ENCODE assay signal across 1 cellular context in the genomic region with DNA sequence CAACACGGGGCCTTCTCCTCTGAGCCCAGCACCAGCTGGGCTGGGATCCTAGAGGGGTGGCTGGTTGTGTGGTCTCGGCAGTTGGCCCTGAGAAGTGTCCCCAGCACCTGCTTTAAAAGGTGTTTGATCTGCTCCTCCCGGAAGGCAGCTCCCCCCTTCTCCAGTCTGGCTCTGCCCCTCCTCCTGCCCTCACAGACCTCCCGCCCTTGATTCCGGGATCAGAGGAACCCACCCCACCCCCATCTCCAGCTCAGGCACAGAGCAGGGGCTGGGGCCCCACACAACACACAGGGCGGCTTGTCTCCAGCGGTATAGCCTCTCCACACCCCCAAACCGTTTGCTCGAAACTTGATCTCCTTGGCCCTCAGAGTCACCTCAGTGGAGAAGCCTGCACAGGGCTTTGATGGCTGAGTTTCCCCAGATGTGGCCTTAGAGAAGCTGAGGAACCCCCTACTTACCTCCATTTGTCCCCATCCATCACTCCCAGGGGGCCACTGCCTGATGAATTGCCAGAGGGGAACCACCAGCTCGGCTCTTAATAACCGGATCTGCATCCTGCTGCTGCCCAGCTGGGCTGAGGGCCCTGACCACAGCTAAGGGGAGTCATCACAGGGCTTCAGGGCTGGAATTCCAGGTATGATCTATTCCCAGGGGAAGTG.
A peak's percentile ranks its signal among the peaks of the same experiment; 100 is the strongest.
TF ChIP-seq lines count a peak whose summit lies in the region.

No MANE protein-coding gene starts in this region.

TF ChIP-seq in HEK293, 187 proteins besides CTCF, POLR2A, EP300 and RAD21 (continued from another document and continues in another):
- TF ChIP-seq RBAK (tag by site-specific recombination; IDR thresholded peaks at IDR 0.05), result no peak
- TF ChIP-seq ZNF623 (tag by site-specific recombination; IDR thresholded peaks at IDR 0.05), result no peak
- TF ChIP-seq ZSCAN23 (tag by site-specific recombination; IDR thresholded peaks at IDR 0.05), result no peak
- no peak for TF ChIP-seq ZNF654 (tag by site-specific recombination; IDR thresholded peaks at IDR 0.05; ENCODE audit: low read depth)
- no peak for TF ChIP-seq SP3 (tag by site-specific recombination; IDR thresholded peaks at IDR 0.05)
- TF ChIP-seq ZNF426 (tag by site-specific recombination; IDR thresholded peaks at IDR 0.05), result no peak
- TF ChIP-seq, protein P1, sequence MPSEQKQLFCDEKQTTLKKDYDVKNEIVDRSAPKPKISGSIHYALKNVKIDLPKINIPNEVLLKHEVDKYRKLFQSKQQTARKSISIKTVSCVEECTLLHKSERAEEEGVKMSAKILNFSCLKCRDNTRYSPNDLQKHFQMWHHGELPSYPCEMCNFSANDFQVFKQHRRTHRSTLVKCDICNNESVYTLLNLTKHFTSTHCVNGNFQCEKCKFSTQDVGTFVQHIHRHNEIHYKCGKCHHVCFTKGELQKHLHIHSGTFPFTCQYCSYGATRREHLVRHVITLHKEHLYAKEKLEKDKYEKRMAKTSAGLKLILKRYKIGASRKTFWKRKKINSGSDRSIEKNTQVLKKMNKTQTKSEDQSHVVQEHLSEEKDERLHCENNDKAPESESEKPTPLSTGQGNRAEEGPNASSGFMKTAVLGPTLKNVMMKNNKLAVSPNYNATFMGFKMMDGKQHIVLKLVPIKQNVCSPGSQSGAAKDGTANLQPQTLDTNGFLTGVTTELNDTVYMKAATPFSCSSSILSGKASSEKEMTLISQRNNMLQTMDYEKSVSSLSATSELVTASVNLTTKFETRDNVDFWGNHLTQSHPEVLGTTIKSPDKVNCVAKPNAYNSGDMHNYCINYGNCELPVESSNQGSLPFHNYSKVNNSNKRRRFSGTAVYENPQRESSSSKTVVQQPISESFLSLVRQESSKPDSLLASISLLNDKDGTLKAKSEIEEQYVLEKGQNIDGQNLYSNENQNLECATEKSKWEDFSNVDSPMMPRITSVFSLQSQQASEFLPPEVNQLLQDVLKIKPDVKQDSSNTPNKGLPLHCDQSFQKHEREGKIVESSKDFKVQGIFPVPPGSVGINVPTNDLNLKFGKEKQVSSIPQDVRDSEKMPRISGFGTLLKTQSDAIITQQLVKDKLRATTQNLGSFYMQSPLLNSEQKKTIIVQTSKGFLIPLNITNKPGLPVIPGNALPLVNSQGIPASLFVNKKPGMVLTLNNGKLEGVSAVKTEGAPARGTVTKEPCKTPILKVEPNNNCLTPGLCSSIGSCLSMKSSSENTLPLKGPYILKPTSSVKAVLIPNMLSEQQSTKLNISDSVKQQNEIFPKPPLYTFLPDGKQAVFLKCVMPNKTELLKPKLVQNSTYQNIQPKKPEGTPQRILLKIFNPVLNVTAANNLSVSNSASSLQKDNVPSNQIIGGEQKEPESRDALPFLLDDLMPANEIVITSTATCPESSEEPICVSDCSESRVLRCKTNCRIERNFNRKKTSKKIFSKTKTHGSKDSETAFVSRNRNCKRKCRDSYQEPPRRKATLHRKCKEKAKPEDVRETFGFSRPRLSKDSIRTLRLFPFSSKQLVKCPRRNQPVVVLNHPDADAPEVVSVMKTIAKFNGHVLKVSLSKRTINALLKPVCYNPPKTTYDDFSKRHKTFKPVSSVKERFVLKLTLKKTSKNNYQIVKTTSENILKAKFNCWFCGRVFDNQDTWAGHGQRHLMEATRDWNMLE (tag by site-specific recombination; conservative IDR thresholded peaks at IDR 0.05; ENCODE audit: low read depth), result no peak
- TF ChIP-seq ZFHX2 (tag by site-specific recombination; conservative IDR thresholded peaks at IDR 0.05), result peak; percentile 38
- no peak for TF ChIP-seq ZNF596 (tag by site-specific recombination; IDR thresholded peaks at IDR 0.05)
- TF ChIP-seq EGR2 (tag by site-specific recombination; IDR thresholded peaks at IDR 0.05; ENCODE audit: low read depth), result peak; percentile 14; the same call in 1 of the 2 replicates
- TF ChIP-seq ZNF324 (tag by site-specific recombination; IDR thresholded peaks at IDR 0.05), result 0 out of 2 replicates have a peak, but pooled peaks have one; percentile 37
- no peak for TF ChIP-seq ZNF629 (tag by site-specific recombination; IDR thresholded peaks at IDR 0.05)
- TF ChIP-seq ZNF530 (tag by site-specific recombination; IDR thresholded peaks at IDR 0.05; ENCODE audit: low read depth), result no peak
- TF ChIP-seq ZNF544 (tag by site-specific recombination; IDR thresholded peaks at IDR 0.05), result no peak
- no peak for TF ChIP-seq ZNF548 (tag by site-specific recombination; IDR thresholded peaks at IDR 0.05)
- TF ChIP-seq GLIS2 (tag by site-specific recombination; IDR thresholded peaks at IDR 0.05), result peak; percentile 61
- no peak for TF ChIP-seq ZNF292 (tag by site-specific recombination; IDR thresholded peaks at IDR 0.05; ENCODE audit: borderline replicate concordance, low read depth)
- no peak for TF ChIP-seq ZNF707 (tag by site-specific recombination; IDR thresholded peaks at IDR 0.05)
- TF ChIP-seq ZNF23 (tag by site-specific recombination; IDR thresholded peaks at IDR 0.05; ENCODE audit: borderline replicate concordance), result no peak
- TF ChIP-seq, protein P2, sequence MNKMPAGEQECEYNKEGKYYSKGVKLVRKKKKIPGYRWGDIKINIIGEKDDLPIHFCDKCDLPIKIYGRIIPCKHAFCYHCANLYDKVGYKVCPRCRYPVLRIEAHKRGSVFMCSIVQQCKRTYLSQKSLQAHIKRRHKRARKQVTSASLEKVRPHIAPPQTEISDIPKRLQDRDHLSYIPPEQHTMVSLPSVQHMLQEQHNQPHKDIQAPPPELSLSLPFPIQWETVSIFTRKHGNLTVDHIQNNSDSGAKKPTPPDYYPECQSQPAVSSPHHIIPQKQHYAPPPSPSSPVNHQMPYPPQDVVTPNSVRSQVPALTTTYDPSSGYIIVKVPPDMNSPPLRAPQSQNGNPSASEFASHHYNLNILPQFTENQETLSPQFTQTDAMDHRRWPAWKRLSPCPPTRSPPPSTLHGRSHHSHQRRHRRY (tag by site-specific recombination; IDR thresholded peaks at IDR 0.05), result no peak
- no peak for TF ChIP-seq ZNF76 (tag by site-specific recombination; IDR thresholded peaks at IDR 0.05; ENCODE audit: borderline replicate concordance, low read depth)
- TF ChIP-seq ZNF561 (tag by site-specific recombination; IDR thresholded peaks at IDR 0.05; ENCODE audit: borderline replicate concordance), result no peak
- TF ChIP-seq ZFP37 (tag by site-specific recombination; IDR thresholded peaks at IDR 0.05), result no peak
- TF ChIP-seq, protein P3, sequence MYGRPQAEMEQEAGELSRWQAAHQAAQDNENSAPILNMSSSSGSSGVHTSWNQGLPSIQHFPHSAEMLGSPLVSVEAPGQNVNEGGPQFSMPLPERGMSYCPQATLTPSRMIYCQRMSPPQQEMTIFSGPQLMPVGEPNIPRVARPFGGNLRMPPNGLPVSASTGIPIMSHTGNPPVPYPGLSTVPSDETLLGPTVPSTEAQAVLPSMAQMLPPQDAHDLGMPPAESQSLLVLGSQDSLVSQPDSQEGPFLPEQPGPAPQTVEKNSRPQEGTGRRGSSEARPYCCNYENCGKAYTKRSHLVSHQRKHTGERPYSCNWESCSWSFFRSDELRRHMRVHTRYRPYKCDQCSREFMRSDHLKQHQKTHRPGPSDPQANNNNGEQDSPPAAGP (tag by site-specific recombination; IDR thresholded peaks at IDR 0.05), result no peak
- TF ChIP-seq TCF7L2 (IDR thresholded peaks at IDR 0.05; ENCODE audit: borderline replicate concordance, low read depth, low read length), result no peak
- no peak for TF ChIP-seq REPIN1 (tag by site-specific recombination; IDR thresholded peaks at IDR 0.05; ENCODE audit: low read depth)
- no peak for TF ChIP-seq ZNF133 (tag by site-specific recombination; IDR thresholded peaks at IDR 0.05)
- no peak for TF ChIP-seq ZNF404 (tag by site-specific recombination; IDR thresholded peaks at IDR 0.05)
- no peak for TF ChIP-seq ZNF558 (tag by site-specific recombination; IDR thresholded peaks at IDR 0.05)
- TF ChIP-seq, protein P4, sequence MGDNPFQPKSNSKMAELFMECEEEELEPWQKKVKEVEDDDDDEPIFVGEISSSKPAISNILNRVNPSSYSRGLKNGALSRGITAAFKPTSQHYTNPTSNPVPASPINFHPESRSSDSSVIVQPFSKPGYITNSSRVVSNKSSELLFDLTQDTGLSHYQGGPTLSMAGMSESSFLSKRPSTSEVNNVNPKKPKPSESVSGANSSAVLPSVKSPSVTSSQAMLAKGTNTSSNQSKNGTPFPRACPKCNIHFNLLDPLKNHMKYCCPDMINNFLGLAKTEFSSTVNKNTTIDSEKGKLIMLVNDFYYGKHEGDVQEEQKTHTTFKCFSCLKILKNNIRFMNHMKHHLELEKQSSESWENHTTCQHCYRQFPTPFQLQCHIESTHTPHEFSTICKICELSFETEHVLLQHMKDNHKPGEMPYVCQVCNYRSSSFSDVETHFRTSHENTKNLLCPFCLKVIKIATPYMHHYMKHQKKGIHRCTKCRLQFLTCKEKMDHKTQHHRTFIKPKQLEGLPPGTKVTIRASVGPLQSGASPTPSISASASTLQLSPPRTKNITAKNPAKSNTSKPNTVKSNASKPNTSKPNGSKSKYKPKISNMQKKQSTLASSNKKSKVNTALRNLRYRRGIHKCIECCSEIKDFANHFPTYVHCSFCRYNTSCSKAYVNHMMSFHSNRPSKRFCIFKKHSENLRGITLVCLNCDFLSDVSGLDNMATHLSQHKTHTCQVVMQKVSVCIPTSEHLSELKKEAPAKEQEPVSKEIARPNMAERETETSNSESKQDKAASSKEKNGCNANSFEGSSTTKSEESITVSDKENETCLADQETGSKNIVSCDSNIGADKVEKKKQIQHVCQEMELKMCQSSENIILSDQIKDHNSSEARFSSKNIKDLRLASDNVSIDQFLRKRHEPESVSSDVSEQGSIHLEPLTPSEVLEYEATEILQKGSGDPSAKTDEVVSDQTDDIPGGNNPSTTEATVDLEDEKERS (tag by site-specific recombination; IDR thresholded peaks at IDR 0.05), result no peak
- no peak for TF ChIP-seq ZNF843 (tag by site-specific recombination; IDR thresholded peaks at IDR 0.05)
- TF ChIP-seq, protein P5, sequence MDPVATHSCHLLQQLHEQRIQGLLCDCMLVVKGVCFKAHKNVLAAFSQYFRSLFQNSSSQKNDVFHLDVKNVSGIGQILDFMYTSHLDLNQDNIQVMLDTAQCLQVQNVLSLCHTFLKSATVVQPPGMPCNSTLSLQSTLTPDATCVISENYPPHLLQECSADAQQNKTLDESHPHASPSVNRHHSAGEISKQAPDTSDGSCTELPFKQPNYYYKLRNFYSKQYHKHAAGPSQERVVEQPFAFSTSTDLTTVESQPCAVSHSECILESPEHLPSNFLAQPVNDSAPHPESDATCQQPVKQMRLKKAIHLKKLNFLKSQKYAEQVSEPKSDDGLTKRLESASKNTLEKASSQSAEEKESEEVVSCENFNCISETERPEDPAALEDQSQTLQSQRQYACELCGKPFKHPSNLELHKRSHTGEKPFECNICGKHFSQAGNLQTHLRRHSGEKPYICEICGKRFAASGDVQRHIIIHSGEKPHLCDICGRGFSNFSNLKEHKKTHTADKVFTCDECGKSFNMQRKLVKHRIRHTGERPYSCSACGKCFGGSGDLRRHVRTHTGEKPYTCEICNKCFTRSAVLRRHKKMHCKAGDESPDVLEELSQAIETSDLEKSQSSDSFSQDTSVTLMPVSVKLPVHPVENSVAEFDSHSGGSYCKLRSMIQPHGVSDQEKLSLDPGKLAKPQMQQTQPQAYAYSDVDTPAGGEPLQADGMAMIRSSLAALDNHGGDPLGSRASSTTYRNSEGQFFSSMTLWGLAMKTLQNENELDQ (tag by site-specific recombination; IDR thresholded peaks at IDR 0.05; ENCODE audit: low read depth), result no peak
- TF ChIP-seq ZNF549 (tag by site-specific recombination; IDR thresholded peaks at IDR 0.05), result no peak
- TF ChIP-seq ZSCAN30 (tag by site-specific recombination; IDR thresholded peaks at IDR 0.05), result no peak
- TF ChIP-seq, protein P6, sequence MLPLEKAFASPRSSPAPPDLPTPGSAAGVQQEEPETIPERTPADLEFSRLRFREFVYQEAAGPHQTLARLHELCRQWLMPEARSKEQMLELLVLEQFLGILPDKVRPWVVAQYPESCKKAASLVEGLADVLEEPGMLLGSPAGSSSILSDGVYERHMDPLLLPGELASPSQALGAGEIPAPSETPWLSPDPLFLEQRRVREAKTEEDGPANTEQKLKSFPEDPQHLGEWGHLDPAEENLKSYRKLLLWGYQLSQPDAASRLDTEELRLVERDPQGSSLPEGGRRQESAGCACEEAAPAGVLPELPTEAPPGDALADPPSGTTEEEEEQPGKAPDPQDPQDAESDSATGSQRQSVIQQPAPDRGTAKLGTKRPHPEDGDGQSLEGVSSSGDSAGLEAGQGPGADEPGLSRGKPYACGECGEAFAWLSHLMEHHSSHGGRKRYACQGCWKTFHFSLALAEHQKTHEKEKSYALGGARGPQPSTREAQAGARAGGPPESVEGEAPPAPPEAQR (tag by site-specific recombination; IDR thresholded peaks at IDR 0.05), result no peak
- no peak for TF ChIP-seq MYNN (tag by site-specific recombination; IDR thresholded peaks at IDR 0.05; ENCODE audit: borderline replicate concordance)
- no peak for TF ChIP-seq FEZF1 (tag by site-specific recombination; IDR thresholded peaks at IDR 0.05)
- TF ChIP-seq ZNF658 (tag by site-specific recombination; IDR thresholded peaks at IDR 0.05), result no peak
- TF ChIP-seq, protein P7, sequence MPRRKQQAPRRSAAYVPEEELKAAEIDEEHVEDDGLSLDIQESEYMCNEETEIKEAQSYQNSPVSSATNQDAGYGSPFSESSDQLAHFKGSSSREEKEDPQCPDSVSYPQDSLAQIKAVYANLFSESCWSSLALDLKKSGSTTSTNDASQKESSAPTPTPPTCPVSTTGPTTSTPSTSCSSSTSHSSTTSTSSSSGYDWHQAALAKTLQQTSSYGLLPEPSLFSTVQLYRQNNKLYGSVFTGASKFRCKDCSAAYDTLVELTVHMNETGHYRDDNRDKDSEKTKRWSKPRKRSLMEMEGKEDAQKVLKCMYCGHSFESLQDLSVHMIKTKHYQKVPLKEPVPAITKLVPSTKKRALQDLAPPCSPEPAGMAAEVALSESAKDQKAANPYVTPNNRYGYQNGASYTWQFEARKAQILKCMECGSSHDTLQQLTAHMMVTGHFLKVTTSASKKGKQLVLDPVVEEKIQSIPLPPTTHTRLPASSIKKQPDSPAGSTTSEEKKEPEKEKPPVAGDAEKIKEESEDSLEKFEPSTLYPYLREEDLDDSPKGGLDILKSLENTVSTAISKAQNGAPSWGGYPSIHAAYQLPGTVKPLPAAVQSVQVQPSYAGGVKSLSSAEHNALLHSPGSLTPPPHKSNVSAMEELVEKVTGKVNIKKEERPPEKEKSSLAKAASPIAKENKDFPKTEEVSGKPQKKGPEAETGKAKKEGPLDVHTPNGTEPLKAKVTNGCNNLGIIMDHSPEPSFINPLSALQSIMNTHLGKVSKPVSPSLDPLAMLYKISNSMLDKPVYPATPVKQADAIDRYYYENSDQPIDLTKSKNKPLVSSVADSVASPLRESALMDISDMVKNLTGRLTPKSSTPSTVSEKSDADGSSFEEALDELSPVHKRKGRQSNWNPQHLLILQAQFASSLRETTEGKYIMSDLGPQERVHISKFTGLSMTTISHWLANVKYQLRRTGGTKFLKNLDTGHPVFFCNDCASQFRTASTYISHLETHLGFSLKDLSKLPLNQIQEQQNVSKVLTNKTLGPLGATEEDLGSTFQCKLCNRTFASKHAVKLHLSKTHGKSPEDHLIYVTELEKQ (tag by site-specific recombination; IDR thresholded peaks at IDR 0.05; ENCODE audit: borderline replicate concordance), result no peak
- peak; percentile 18; the same call in 1 of the 2 replicates for TF ChIP-seq ZNF335 (tag by site-specific recombination; conservative IDR thresholded peaks at IDR 0.05)
- TF ChIP-seq ZNF433 (tag by site-specific recombination; IDR thresholded peaks at IDR 0.05; ENCODE audit: low read depth), result no peak
- no peak for TF ChIP-seq ZNF501 (tag by site-specific recombination; IDR thresholded peaks at IDR 0.05)
